Comparison of ENCODE assay signal across 1 cellular context in genomic region chr10:94777886-94778458, GRCh38.
TF ChIP-seq lines count a peak whose summit lies in the region.

No MANE protein-coding gene starts in this region.

TF ChIP-seq in liver, 16 proteins besides CTCF, POLR2A, EP300 and RAD21 (continued from another document):
- no peak for TF ChIP-seq FOXA1 (IDR thresholded peaks at IDR 0.05)
- TF ChIP-seq JUND (IDR thresholded peaks at IDR 0.05) = no peak
- no peak for TF ChIP-seq REST (IDR thresholded peaks at IDR 0.05)
